26 cellular contexts compared by ENCODE assay signal in genomic region chr7:750111-750905, GRCh38. TPM values are rescaled to one million over a fixed set of nuclear protein-coding genes. Genes with fewer than 3 reads are reported as not detected.
DNase-seq lines count a peak whose midpoint lies in the region; ATAC-seq, FAIRE-seq and TF ChIP-seq lines count a peak whose summit lies in the region.
"Had no signal": no experiment of that assay in that cellular context is flagged by ENCODE, and none has a peak within 500 bp of the region (broad histone marks: within the 10 kb centered on the region; RNA-seq: fewer than 3 reads in every experiment).

No MANE protein-coding gene starts in this region.

- no peak for TF ChIP-seq CTCF in H1 (IDR thresholded peaks at IDR 0.05; ENCODE audit: control extremely low read depth in 1 of 3, insufficient read depth in 1 of 3, low read depth in 1 of 3, low read length in 3 of 3)

- H2BK12ac ChIP-seq in H1 (ENCODE audit: low read depth, low read length) (no peak overlapping the region), neuronal stem cell (ENCODE audit: low read length) (no peak overlapping the region)

- H3K4ac ChIP-seq in H1 (replicated peaks; ENCODE audit: insufficient read length, low read depth, low read length) (no peak overlapping the region), neuronal stem cell (ENCODE audit: low read length) (no peak overlapping the region)

- CTCF ChIA-PET in H1 (lab: Charles Lee; ENCODE audit: partially characterized antibody), result interaction anchor here (1.4 kb wide), 1 partner anchor 14 kb away, joined by 4 read pairs; no protein-coding TSS in a partner anchor

- no peaks in the 10 kb centered on the region; a peak in 1 of 7 replicates for H3K27me3 ChIP-seq in H1 (replicated peaks in 1 of 4; ENCODE audit: control insufficient read depth in 3 of 4, extremely low read depth in 1 of 4, insufficient read depth in 3 of 4, low read length in 3 of 4)
- peaks cover 0 to 2% (median 0%) of the 10 kb centered on the region in 3 experiments for H3K27me3 ChIP-seq in neuronal stem cell (ENCODE audit: control insufficient read depth in 3 of 3, insufficient read depth in 3 of 3, low read depth in 1 of 3, low read length in 3 of 3)
- H3K27me3 ChIP-seq: pancreas, right lobe of liver, stomach, tibial artery had no signal

- no peak overlapping the region for H4K5ac ChIP-seq in H1 (ENCODE audit: insufficient read length, low read depth, low read length)

- WGBS in H1 (ENCODE audit: extremely low coverage in 1 of 2, insufficient coverage in 1 of 2, insufficient read length in 1 of 2, insufficient replicate concordance in 2 of 2, low coverage in 1 of 2, low lambda C conversion rate in 2 of 2, missing lambda C conversion rate in 1 of 2), 2 experiments, result 95% methylated on average over 26 of the region's 26 CpGs; no CpG with 5 or more reads in 1 of the 2 experiments
- WGBS in neuronal stem cell (ENCODE audit: extremely low coverage in 2 of 2, insufficient read length in 2 of 2, insufficient replicate concordance in 1 of 2), 2 donors, result no CpG with 5 or more reads among the region's 26 CpGs

- TF ChIP-seq EP300 in H1 (IDR thresholded peaks at IDR 0.05; ENCODE audit: borderline replicate concordance in 1 of 2, low read depth in 2 of 2, low read length in 2 of 2), result no peak

- peak; percentile 68 for DNase-seq in D341Med (ENCODE audit: low spot score)
- peak; percentile 82 for DNase-seq in NCI-H2171 treated with DMSO at 0.1 percent for 48 hours (lab: John Stamatoyannopoulos, UW)
- DNase-seq in H1 (ENCODE audit: low read depth in 1 of 2, low spot score in 2 of 2), result no peak
- no peak for DNase-seq in neuronal stem cell (ENCODE audit: low spot score)
- no peak for DNase-seq in NCI-H1105 (lab: John Stamatoyannopoulos, UW)
- no peak for DNase-seq in NCI-H345 treated with DMSO at 0.1 percent for 48 hours (lab: John Stamatoyannopoulos, UW; ENCODE audit: unreplicated experiment)
- no peak for DNase-seq in globus pallidus (ENCODE audit: low spot score)
- no peak for DNase-seq in left lobe of liver (ENCODE audit: low spot score)
- DNase-seq: activated CD4-positive, alpha-beta T cell treated with anti-CD3 and anti-CD28 coated beads, Interleukin-2, amount 50 U/mL, for 4 hours; activated CD8-positive, alpha-beta memory T cell treated with anti-CD3 and anti-CD28 coated beads, Interleukin-2, amount 50 U/mL, for 4 hours; CD4-positive, alpha-beta T cell; DMS153; head of caudate nucleus; NCI-H1092 treated with DMSO at 0.1 percent for 48 hours; NCI-H2107; NCI-H526; stomach; T-helper 2 cell had no signal

- H2BK120ac ChIP-seq in H1 (replicated peaks; ENCODE audit: low read depth, low read length) (no peak overlapping the region), neuronal stem cell (ENCODE audit: low read depth, low read length) (no peak overlapping the region)

- peaks cover 1 to 20% of the 10 kb centered on the region in 2 experiments for H4K20me1 ChIP-seq in H1 (replicated peaks in 1 of 2; ENCODE audit: control insufficient read depth in 1 of 2, insufficient read depth in 2 of 2, low read length in 2 of 2)

- TF ChIP-seq POLR2A in H1 (IDR thresholded peaks at IDR 0.05; ENCODE audit: control extremely low read depth in 1 of 2, low read depth in 2 of 2, low read length in 2 of 2), result no peak

- no peak overlapping the region for H4K8ac ChIP-seq in H1 (ENCODE audit: extremely low read depth, insufficient read depth, low read length)
- no peak overlapping the region for H4K8ac ChIP-seq in neuronal stem cell (ENCODE audit: low read depth, low read length)

- H3K36me3 ChIP-seq in H1 (ENCODE audit: control insufficient read depth in 2 of 4, insufficient read depth in 4 of 4, low read length in 3 of 4) (peaks cover 8 to 14% (median 12%) of the 10 kb centered on the region in 4 experiments), neuronal stem cell (replicated peaks in 1 of 2; ENCODE audit: control insufficient read depth in 2 of 2, insufficient read depth in 2 of 2, low read length in 2 of 2) (peaks cover 32 to 77% of the 10 kb centered on the region in 2 donors)

- no peak for FAIRE-seq in H1 (lab: Jason Lieb, UNC)
- FAIRE-seq: astrocyte, endothelial cell of umbilical vein, pancreas had no signal

- no peak overlapping the region for H3K9ac ChIP-seq in H1 (replicated peaks in 1 of 4; ENCODE audit: extremely low read depth in 1 of 4, low read depth in 3 of 4, low read length in 3 of 4)
- H3K9ac ChIP-seq in neuronal stem cell (ENCODE audit: low read depth, low read length, poor library complexity), result peak overlapping the region; percentile 53

- H3K4me1 ChIP-seq in H1 (replicated peaks in 1 of 4; ENCODE audit: control insufficient read depth in 3 of 4, insufficient read depth in 4 of 4, low read length in 3 of 4) (no peaks in the 10 kb centered on the region), neuronal stem cell (ENCODE audit: control insufficient read depth in 2 of 2, insufficient read depth in 1 of 2, low read depth in 1 of 2, low read length in 2 of 2) (peaks cover 0 to 1% of the 10 kb centered on the region in 2 donors)
- H3K4me1 ChIP-seq: right lobe of liver had no signal

- H2BK15ac ChIP-seq in H1 (ENCODE audit: low read length), result no peak overlapping the region
- H2BK15ac ChIP-seq in neuronal stem cell (ENCODE audit: low read length), result no peak overlapping the region

- H2BK5ac ChIP-seq in H1 (ENCODE audit: low read depth, low read length), result peak overlapping the region; percentile 49; the same call in 1 of the 2 replicates
- H2BK5ac ChIP-seq in neuronal stem cell (ENCODE audit: low read length), result no peak overlapping the region

- no peak overlapping the region for H3K56ac ChIP-seq in H1 (replicated peaks; ENCODE audit: insufficient read length, low read depth, low read length)

- H3K23ac ChIP-seq in H1 (ENCODE audit: insufficient read length) (no peak overlapping the region), neuronal stem cell (ENCODE audit: low read depth, low read length, poor library complexity) (peak overlapping the region; percentile 34)

- H3K79me1 ChIP-seq in H1 (ENCODE audit: low read depth, low read length), result peaks cover 3% of the 10 kb centered on the region
- H3K79me1 ChIP-seq in neuronal stem cell (ENCODE audit: low read depth, low read length), result peaks cover 23% of the 10 kb centered on the region

- H3K9me3 ChIP-seq in H1 (ENCODE audit: insufficient read depth in 2 of 2, low read depth in 1 of 2, low read length in 1 of 2) (no peaks in the 10 kb centered on the region), neuronal stem cell (replicated peaks in 1 of 2; ENCODE audit: control insufficient read depth in 2 of 2, insufficient read depth in 1 of 2, low read depth in 1 of 2, low read length in 2 of 2) (peaks cover 0 to 8% of the 10 kb centered on the region in 2 donors)
- H3K9me3 ChIP-seq: pancreas, right lobe of liver, stomach, tibial artery had no signal

- H2AK5ac ChIP-seq in H1 (ENCODE audit: low read depth, low read length) (no peak overlapping the region), neuronal stem cell (ENCODE audit: low read depth, low read length) (no peak overlapping the region)

- no peak overlapping the region for H3K4me3 ChIP-seq in H1 (ENCODE audit: extremely low read depth in 1 of 4, insufficient read depth in 2 of 4, low read depth in 3 of 4, low read length in 4 of 4)
- no peak overlapping the region for H3K4me3 ChIP-seq in neuronal stem cell (ENCODE audit: low read length in 2 of 2)
- H3K4me3 ChIP-seq: pancreas, right lobe of liver, SK-N-MC, stomach, tibial artery had no signal

- peaks cover 0 to 17% of the 10 kb centered on the region in 2 experiments; a peak in 2 of 4 replicates for H3K79me2 ChIP-seq in H1 (ENCODE audit: control insufficient read depth in 1 of 2, insufficient read depth in 2 of 2, low read length in 2 of 2)

- no peak overlapping the region for H2BK20ac ChIP-seq in H1 (ENCODE audit: low read length)

- H3K27ac ChIP-seq in H1 (ENCODE audit: low read depth, low read length), result no peak overlapping the region
- H3K27ac ChIP-seq in neuronal stem cell (replicated peaks; ENCODE audit: low read length), result no peak overlapping the region
- H3K27ac ChIP-seq: pancreas, right lobe of liver, SK-N-MC, tibial artery had no signal

- ATAC-seq in left lobe of liver, result no peak
- ATAC-seq: activated T-helper 17 cell treated with anti-CD3 and anti-CD28 coated beads, Interleukin-2, amount 50 U/mL, for 72 hours; naive thymus-derived CD8-positive, alpha-beta T cell; right lobe of liver had no signal

- H3K18ac ChIP-seq in H1 (ENCODE audit: extremely low read depth, low read length) (no peak overlapping the region), neuronal stem cell (ENCODE audit: low read length) (no peak overlapping the region)

- no peak overlapping the region for H2AFZ ChIP-seq in H1 (ENCODE audit: low read length)
- no peak overlapping the region for H2AFZ ChIP-seq in neuronal stem cell (ENCODE audit: low read length)

- no peaks in the 10 kb centered on the region for H3K23me2 ChIP-seq in H1 (ENCODE audit: low read depth, low read length)

- H3K14ac ChIP-seq in H1 (ENCODE audit: insufficient read length) (no peak overlapping the region), neuronal stem cell (ENCODE audit: low read length) (no peak overlapping the region)

- POLR2A ChIA-PET in H1 (lab: Charles Lee; ENCODE audit: partially characterized antibody), result no interaction called here

- H4K91ac ChIP-seq in H1 (replicated peaks; ENCODE audit: insufficient read length, low read length) (no peak overlapping the region), neuronal stem cell (ENCODE audit: low read depth, low read length, poor library complexity) (no peak overlapping the region)

- H3K4me2 ChIP-seq in H1 (ENCODE audit: insufficient read depth in 1 of 2, low read depth in 2 of 2, low read length in 2 of 2) (no peak overlapping the region), neuronal stem cell (ENCODE audit: insufficient read depth, low read length, poor library complexity, severe bottlenecking) (no peak overlapping the region)

- no peak for TF ChIP-seq RAD21 in H1 (IDR thresholded peaks at IDR 0.05 in 1 of 2, conservative IDR thresholded peaks at IDR 0.05 in 1 of 2; ENCODE audit: low read depth in 2 of 2, low read length in 2 of 2)

RNA-seq across cellular contexts. Expression of gene PRKAR1B, which starts 23.2 kb away (rescaled TPM):
- total RNA-seq in H1 (2021; fragmentation: NEBNext Ultra II Directional; extraction: Animal tissue kit (Norgen Biotek cat#: 25700)), result 55.7 and 58.0 TPM in 2 replicates
- 12.3 and 23.2 TPM in 2 replicates for polyA plus RNA-seq in H1 (2011; rRNA removed)
- 25.3 TPM for polyA plus RNA-seq in H1 (2011; cell fraction: cytosol; rRNA removed)
- polyA plus RNA-seq in H1 (2011; cell fraction: nucleus; rRNA removed), result 30.8 TPM
- 43.9 to 55.5 TPM (median 53.2 TPM) in 4 replicates for polyA plus RNA-seq in H1 (2012, experiment 1 of 2)
- polyA plus RNA-seq in H1 (2012, experiment 2 of 2), result 35.0 TPM
- 18.5 TPM for polyA plus RNA-seq in H1 (2013, experiment 1 of 2)
- polyA plus RNA-seq in H1 (2013, experiment 2 of 2), result 19.0 TPM
- polyA minus RNA-seq in H1 (2011; rRNA and poly(A)+ RNA removed), result 43.0 and 43.2 TPM in 2 replicates
- 28.6 TPM for polyA minus RNA-seq in H1 (2011; cell fraction: cytosol; rRNA and poly(A)+ RNA removed)
- polyA minus RNA-seq in H1 (2011; cell fraction: nucleus; rRNA and poly(A)+ RNA removed), result 22.1 TPM
- polyA plus RNA-seq in neuronal stem cell (2013, experiment 1 of 2), result 14.0 TPM
- polyA plus RNA-seq in neuronal stem cell (2013, experiment 2 of 2), result 12.9 TPM
- total RNA-seq in left lobe of liver, result 7.0 TPM

RNA-seq across cellular contexts. Expression of gene DNAAF5, which starts 23.8 kb away (rescaled TPM):
- 55.1 and 56.5 TPM in 2 replicates for total RNA-seq in H1 (2021; fragmentation: NEBNext Ultra II Directional; extraction: Animal tissue kit (Norgen Biotek cat#: 25700))
- 95.9 and 164 TPM in 2 replicates for polyA plus RNA-seq in H1 (2011; rRNA removed)
- 46.8 TPM for polyA plus RNA-seq in H1 (2011; cell fraction: cytosol; rRNA removed)
- 73.5 TPM for polyA plus RNA-seq in H1 (2011; cell fraction: nucleus; rRNA removed)
- 34.1 to 57.9 TPM (median 53.4 TPM) in 4 replicates for polyA plus RNA-seq in H1 (2012, experiment 1 of 2)
- 45.5 TPM for polyA plus RNA-seq in H1 (2012, experiment 2 of 2)
- polyA plus RNA-seq in H1 (2013, experiment 1 of 2), result 33.9 TPM
- 34.7 TPM for polyA plus RNA-seq in H1 (2013, experiment 2 of 2)
- polyA minus RNA-seq in H1 (2011; rRNA and poly(A)+ RNA removed), result 50.1 and 75.3 TPM in 2 replicates
- 44.4 TPM for polyA minus RNA-seq in H1 (2011; cell fraction: cytosol; rRNA and poly(A)+ RNA removed)
- 43.4 TPM for polyA minus RNA-seq in H1 (2011; cell fraction: nucleus; rRNA and poly(A)+ RNA removed)
- 26.4 TPM for polyA plus RNA-seq in neuronal stem cell (2013, experiment 1 of 2)
- 26.5 TPM for polyA plus RNA-seq in neuronal stem cell (2013, experiment 2 of 2)
- total RNA-seq in left lobe of liver, result 10.0 TPM

Comparison
In these comparisons a context has a peak if more than half of its experiments do, and no peak if none do; other contexts are left out.
1. DNase-seq: peak in D341Med (single experiment) and NCI-H2171 treated with DMSO at 0.1 percent for 48 hours (single experiment); none in H1 (0 of 2), neuronal stem cell (single experiment), NCI-H1105 (single experiment), NCI-H345 treated with DMSO at 0.1 percent for 48 hours (single experiment), globus pallidus (single experiment) and left lobe of liver (single experiment).